ENCODE assay signal across 1 cellular context in the genomic region with DNA sequence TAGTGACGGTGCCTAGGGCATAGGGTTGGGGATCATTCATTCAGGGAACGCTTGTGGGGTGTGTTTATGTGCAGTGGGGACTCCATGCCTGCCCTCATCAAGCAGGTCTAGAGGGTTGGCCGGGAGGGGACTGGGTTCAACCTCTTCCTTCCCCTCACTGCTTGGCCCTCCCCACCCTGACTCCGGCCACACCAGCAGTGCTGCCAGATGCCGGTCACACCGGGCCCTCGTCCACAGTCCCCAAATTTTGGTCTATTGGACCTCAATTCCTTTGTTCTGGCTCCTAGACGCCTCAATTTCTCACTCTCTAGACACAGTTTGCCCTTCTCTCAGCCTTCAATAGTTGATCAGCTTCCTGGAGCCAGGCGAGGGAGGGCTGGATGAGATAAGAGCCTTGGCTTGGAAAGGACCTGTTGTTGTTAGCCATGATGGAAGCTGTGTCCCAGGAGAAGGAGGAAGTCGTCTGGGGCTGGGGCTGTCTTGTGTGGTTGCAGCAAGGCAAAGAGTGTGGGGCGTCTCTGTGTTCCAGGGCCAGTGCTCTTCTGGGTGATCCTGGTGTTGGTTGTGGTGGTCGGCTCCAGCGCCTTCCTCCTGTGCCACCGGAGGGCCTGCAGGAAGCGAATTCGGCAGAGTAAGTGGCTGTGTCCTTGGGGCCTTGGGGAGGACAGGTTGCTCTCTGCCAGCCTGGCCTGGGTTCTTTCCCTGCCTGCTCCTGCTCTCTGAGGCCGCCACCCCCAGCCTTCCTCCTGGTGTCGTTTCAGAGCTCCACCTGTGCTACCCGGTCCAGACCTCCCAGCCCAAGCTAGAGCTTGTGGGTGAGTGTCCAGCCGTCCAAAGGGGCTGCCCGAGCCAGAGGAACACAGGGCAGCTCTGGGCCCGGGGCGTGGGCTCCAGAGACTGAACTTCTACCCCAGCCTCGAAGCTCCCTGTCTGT.
TF ChIP-seq lines count a peak whose summit lies in the region.

No MANE protein-coding gene starts in this region.

TF ChIP-seq in IMR-90, 13 proteins besides CTCF, POLR2A, EP300 and RAD21:
- TF ChIP-seq MXI1 (IDR thresholded peaks at IDR 0.05; ENCODE audit: borderline replicate concordance, low read depth, low read length), result no peak
- no peak for TF ChIP-seq FOS (IDR thresholded peaks at IDR 0.05; ENCODE audit: low read depth, low read length)
- TF ChIP-seq MAZ (IDR thresholded peaks at IDR 0.05; ENCODE audit: borderline replicate concordance, low read depth, low read length), result no peak
- no peak for TF ChIP-seq CEBPB (IDR thresholded peaks at IDR 0.05; ENCODE audit: low read depth, low read length)
